In the genomic region with DNA sequence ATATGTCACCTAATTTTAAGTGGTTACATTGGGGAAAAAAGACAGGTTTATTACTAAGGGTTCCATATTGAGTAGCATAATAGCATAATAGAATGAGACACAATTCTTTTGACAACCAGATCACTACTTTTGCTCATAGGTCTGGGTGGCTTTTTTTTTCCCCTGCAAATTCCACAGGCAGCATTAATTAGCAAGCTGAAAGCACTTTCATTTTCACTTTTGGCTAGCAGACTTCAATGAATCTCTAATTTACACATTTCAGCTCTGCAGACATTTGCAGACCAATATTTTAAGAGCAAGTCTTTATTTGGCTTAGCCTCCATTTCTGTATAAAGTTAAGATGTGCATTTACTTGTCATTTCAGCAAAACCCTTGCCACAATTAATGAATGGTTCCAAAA, we compare ENCODE assay signal across 14 cellular contexts.
A peak's percentile ranks its signal among the peaks of the same experiment; 100 is the strongest.
DNase-seq lines count a peak whose midpoint lies in the region; ATAC-seq and TF ChIP-seq lines count a peak whose summit lies in the region.
"Had no signal": no experiment of that assay in that cellular context is flagged by ENCODE, and none has a peak within 500 bp of the region (broad histone marks: within the 10 kb centered on the region; RNA-seq: fewer than 3 reads in every experiment).

No MANE protein-coding gene starts in this region.

- TF ChIP-seq CTCF in fibroblast of lung (conservative IDR thresholded peaks at IDR 0.05 in 1 of 2, IDR thresholded peaks at IDR 0.05 in 1 of 2; ENCODE audit: low read depth in 1 of 2, low read length in 2 of 2) (no peak), GM10248 (IDR thresholded peaks at IDR 0.05; ENCODE audit: control extremely low read depth, extremely low read depth, low read depth, missing control alignments) (no peak)

- ATAC-seq in GM19035 (IDR thresholded peaks at IDR 0.05; ENCODE audit: unreplicated experiment) (peak; percentile 64), GM21526 (IDR thresholded peaks at IDR 0.05; ENCODE audit: low FRiP score, unreplicated experiment) (no peak)
- ATAC-seq: stimulated activated naive CD8-positive, alpha-beta T cell treated with anti-CD3 and anti-CD28 coated beads, Interleukin-15, Interleukin-2, amounts not matched to agents 100 U/mL and 50 U/mL, for 24 hours had no signal

- no peaks in the 10 kb centered on the region for H3K4me1 ChIP-seq in fibroblast of lung (ENCODE audit: control insufficient read depth, extremely low read depth, insufficient read depth, low read length)
- H3K4me1 ChIP-seq: colonic mucosa, spleen had no signal

- DNase-seq in DMS53 (lab: John Stamatoyannopoulos, UW), result peak; percentile 41
- DNase-seq in NCI-H1105 (lab: John Stamatoyannopoulos, UW), result peak; percentile 20
- peak; percentile 4 to 20 for DNase-seq in fibroblast of lung (ENCODE audit: low read depth in 2 of 2)
- DNase-seq in GM10248 (ENCODE audit: extremely low spot score), result no peak
- DNase-seq in HCEC 1CT, result no peak
- DNase-seq in NCI-H345 treated with DMSO at 0.1 percent for 48 hours (lab: John Stamatoyannopoulos, UW; ENCODE audit: unreplicated experiment), result no peak
- DNase-seq: activated B cell treated with CpG ODN at 0.5 μM for 24 hours; CD4-positive, CD25-positive, alpha-beta regulatory T cell; colonic mucosa; spleen; stimulated activated naive CD8-positive, alpha-beta T cell treated with anti-CD3 and anti-CD28 coated beads, Interleukin-15, Interleukin-2, amounts not matched to agents 100 U/mL and 50 U/mL, for 24 hours had no signal

- H4K20me1 ChIP-seq in fibroblast of lung (ENCODE audit: control insufficient read depth, extremely low read depth, insufficient read depth, low read length), result no peaks in the 10 kb centered on the region

- no peak overlapping the region for H3K27ac ChIP-seq in fibroblast of lung (ENCODE audit: insufficient read depth, low read length)
- H3K27ac ChIP-seq: colonic mucosa, RWPE1, spleen had no signal

- no peak overlapping the region for H3K4me2 ChIP-seq in fibroblast of lung (ENCODE audit: extremely low read depth, insufficient read depth, low read length)

- H3K27me3 ChIP-seq in fibroblast of lung (ENCODE audit: control insufficient read depth, insufficient read depth, low read length), result no peaks in the 10 kb centered on the region
- H3K27me3 ChIP-seq: colonic mucosa, spleen had no signal

- H2AFZ ChIP-seq in fibroblast of lung (ENCODE audit: low read length), result no peak overlapping the region

- H3K36me3 ChIP-seq in fibroblast of lung (ENCODE audit: control insufficient read depth, insufficient read depth, low read length), result no peaks in the 10 kb centered on the region
- H3K36me3 ChIP-seq: colonic mucosa, spleen had no signal

- no peaks in the 10 kb centered on the region for H3K9me3 ChIP-seq in fibroblast of lung (ENCODE audit: control insufficient read depth, insufficient read depth, low read depth, low read length)
- H3K9me3 ChIP-seq: colonic mucosa had no signal

- H3K79me2 ChIP-seq in fibroblast of lung (ENCODE audit: control insufficient read depth, insufficient read depth, low read length), result no peaks in the 10 kb centered on the region

- CTCF ChIA-PET in GM10248 (lab: Yijun Ruan, JAX), result interaction anchor here (0.8 to 1.4 kb wide), 2 partner anchors 14 to 17 kb away, joined by 3 read pairs; no protein-coding TSS in a partner anchor

- POLR2A ChIA-PET in GM10248 (lab: Yijun Ruan, JAX), result no interaction called here

- no peak overlapping the region for H3K9ac ChIP-seq in fibroblast of lung (ENCODE audit: insufficient read depth, low read length)

- peak overlapping the region in 1 of 4 experiments; percentile 32 for H3K4me3 ChIP-seq in fibroblast of lung (replicated peaks in 1 of 4; ENCODE audit: control extremely low read depth in 1 of 4, insufficient read depth in 1 of 4, low read depth in 3 of 4, low read length in 4 of 4)
- H3K4me3 ChIP-seq: colonic mucosa had no signal

Comparison
In these comparisons a context has a peak if more than half of its experiments do, and no peak if none do; other contexts are left out.
1. DNase-seq: peak in DMS53 (single experiment), NCI-H1105 (single experiment) and fibroblast of lung (2 of 2); none in GM10248 (single experiment), HCEC 1CT (single experiment) and NCI-H345 treated with DMSO at 0.1 percent for 48 hours (single experiment).